ENCODE assay signal across 1 cellular context in genomic region chr16:50640391-50640790, GRCh38.
TF ChIP-seq lines count a peak whose summit lies in the region.

No MANE protein-coding gene starts in this region.

TF ChIP-seq in HepG2, 621 proteins besides CTCF, POLR2A, EP300 and RAD21:
- TF ChIP-seq ZNF547 (CRISPR knock-in tag; IDR thresholded peaks at IDR 0.05) (no peak), ONECUT2 (CRISPR knock-in tag; IDR thresholded peaks at IDR 0.05) (no peak), RBM22 (optimal IDR thresholded peaks at IDR 0.05; ENCODE audit: low read length) (peak; percentile 12), HNRNPH1 (optimal IDR thresholded peaks at IDR 0.05; ENCODE audit: low read depth, low read length) (peak; percentile 21), HNRNPK (IDR thresholded peaks at IDR 0.05; ENCODE audit: low read depth, low read length, poor library complexity, severe bottlenecking) (peak; percentile 39), ZNF17 (CRISPR knock-in tag; IDR thresholded peaks at IDR 0.05) (no peak), POLR2AphosphoS5 (IDR thresholded peaks at IDR 0.05; ENCODE audit: low read depth, low read length) (peak; percentile 44; the same call in 1 of the 2 replicates), MAFG (CRISPR knock-in tag; IDR thresholded peaks at IDR 0.05) (no peak)
